Comparison of ENCODE assay signal across 9 cellular contexts in the genomic region with DNA sequence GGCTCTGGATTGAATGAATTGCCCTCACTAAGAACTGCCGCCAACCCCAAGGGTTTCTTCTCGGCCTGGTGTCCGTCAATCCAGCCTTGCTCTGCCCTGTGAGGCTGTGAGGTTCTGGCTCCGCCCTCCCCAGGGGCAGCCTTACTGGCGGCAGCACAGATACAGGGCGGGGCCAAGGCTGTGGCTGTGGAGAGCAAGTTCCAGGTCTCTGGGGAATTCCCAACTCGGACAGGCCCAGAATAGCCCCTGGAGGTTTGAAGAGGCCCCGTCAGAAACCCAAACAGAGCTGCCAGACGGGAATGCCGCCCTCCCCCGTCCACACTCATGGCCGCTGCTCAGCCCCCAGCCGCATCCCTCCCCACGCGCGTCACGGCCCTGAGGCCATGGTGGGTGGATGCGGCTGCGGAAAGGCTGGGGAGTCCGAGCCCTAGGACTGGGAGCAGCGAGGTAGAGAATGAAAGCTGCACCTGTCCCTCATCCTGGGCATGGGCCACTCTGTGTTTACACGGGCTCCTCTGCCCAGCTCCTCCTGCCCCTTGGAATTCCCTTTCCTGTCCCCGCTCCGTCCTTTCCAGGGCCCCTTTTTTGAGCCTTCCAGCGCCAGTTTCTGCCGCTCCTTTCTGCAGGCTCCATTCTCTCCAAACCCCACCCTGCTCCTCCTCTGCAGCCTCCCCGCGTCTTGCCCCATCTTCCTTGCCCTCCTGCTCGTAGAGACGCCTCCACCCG. TPM values are rescaled to one million over a fixed set of nuclear protein-coding genes. Genes with fewer than 3 reads are reported as not detected.
DNase-seq lines count a peak whose midpoint lies in the region; ATAC-seq and TF ChIP-seq lines count a peak whose summit lies in the region.
"Had no signal": no experiment of that assay in that cellular context is flagged by ENCODE, and none has a peak within 500 bp of the region (broad histone marks: within the 10 kb centered on the region; RNA-seq: fewer than 3 reads in every experiment).

No MANE protein-coding gene starts in this region.

- no peak overlapping the region for H2BK5ac ChIP-seq in H9 (ENCODE audit: insufficient read length, low read length)

- H3K27ac ChIP-seq in H9 (ENCODE audit: insufficient read length, low read depth, low read length), result no peak overlapping the region
- peak overlapping the region; percentile 89 to 99 for H3K27ac ChIP-seq in breast epithelium

- no peaks in the 10 kb centered on the region; the same call in 1 of the 2 replicates for H3K27me3 Mint-ChIP-seq in H9 (ENCODE audit: low read depth)

- H4K5ac ChIP-seq in H9 (ENCODE audit: insufficient read length, low read depth, low read length), result no peak overlapping the region

- no peaks in the 10 kb centered on the region for H3K36me3 ChIP-seq in breast epithelium

- TF ChIP-seq POLR2A in breast epithelium (IDR thresholded peaks at IDR 0.05), result no peak

- no peak for ATAC-seq in GM21526 (IDR thresholded peaks at IDR 0.05; ENCODE audit: low FRiP score, unreplicated experiment)

- H3K9me3 Mint-ChIP-seq in H9, result no peaks in the 10 kb centered on the region; a peak in 2 of 5 replicates

- no peak overlapping the region for H3K56ac ChIP-seq in H9 (ENCODE audit: insufficient read length, low read depth, low read length)

- peak overlapping the region; percentile 96 to 99 (median 97) for H3K27ac Mint-ChIP-seq in H9

- peak overlapping the region; percentile 29 for H3K9ac ChIP-seq in H9 (ENCODE audit: extremely low read depth, insufficient read length, low read length)

- H2BK120ac ChIP-seq in H9 (ENCODE audit: low read depth, low read length, poor library complexity, severe bottlenecking), result no peak overlapping the region

- H3K36me3 Mint-ChIP-seq in H9 (ENCODE audit: insufficient read depth in 1 of 3, low read depth in 3 of 3), result peaks cover 12 to 28% (median 13%) of the 10 kb centered on the region in 3 experiments

- peaks cover 2% of the 10 kb centered on the region; the same call in 1 of the 2 replicates for H3K79me2 ChIP-seq in H9 (ENCODE audit: insufficient read depth, low read length)

- H3K14ac ChIP-seq in H9 (ENCODE audit: insufficient read depth, low read length), result peak overlapping the region; percentile 64

- no peak overlapping the region for H2BK12ac ChIP-seq in H9 (ENCODE audit: insufficient read length, low read depth, low read length)

- H3K27me3 ChIP-seq in H9 (ENCODE audit: insufficient read depth, low read length), result no peaks in the 10 kb centered on the region
- no peaks in the 10 kb centered on the region for H3K27me3 ChIP-seq in breast epithelium

- H4K91ac ChIP-seq in H9 (ENCODE audit: insufficient read length, low read depth, low read length), result no peak overlapping the region

- H3K4me1 ChIP-seq in H9 (ENCODE audit: insufficient read depth, low read length) (peaks cover 6% of the 10 kb centered on the region; the same call in 1 of the 2 replicates), breast epithelium (peaks cover 8 to 23% of the 10 kb centered on the region in 2 donors)

- WGBS in H9 (ENCODE audit: extremely low coverage, insufficient read length, low lambda C conversion rate), result no CpG with 5 or more reads among the region's 31 CpGs

- TF ChIP-seq CTCF in H9 (conservative IDR thresholded peaks at IDR 0.05) (no peak), breast epithelium (IDR thresholded peaks at IDR 0.05) (no peak)

- no peak overlapping the region for H2AFZ ChIP-seq in H9 (ENCODE audit: low read length)

- DNase-seq in D341Med (ENCODE audit: low spot score) (peak; percentile 76), H9 (peak; percentile 98), NCI-H146 treated with DMSO at 0.1 percent for 48 hours (lab: John Stamatoyannopoulos, UW; ENCODE audit: unreplicated experiment) (peak; percentile 79), T-helper 9 cell (peak; percentile 59), breast epithelium (ENCODE audit: low spot score in 2 of 2) (peak; percentile 92 to 96), retina (peak; percentile 91)

- H2AK5ac ChIP-seq in H9 (ENCODE audit: insufficient read length, low read length), result no peak overlapping the region

- H4K20me1 ChIP-seq in H9 (ENCODE audit: control insufficient read depth, insufficient read depth, insufficient read length), result no peaks in the 10 kb centered on the region

- H3T11ph ChIP-seq in H9 (ENCODE audit: low read length), result no peak overlapping the region

- peak overlapping the region; percentile 42 to 70 (median 59) for H3K4me3 ChIP-seq in breast epithelium
- H3K4me3 ChIP-seq in iPS-11a (ENCODE audit: low read depth, low read length), result peak overlapping the region; percentile 58

- H3K23ac ChIP-seq in H9 (ENCODE audit: insufficient read length, low read depth, low read length), result no peak overlapping the region

- no peak overlapping the region for H4K8ac ChIP-seq in H9 (replicated peaks; ENCODE audit: insufficient read length, low read depth, low read length)

- peak overlapping the region; percentile 80 to 96 for H3K4me3 Mint-ChIP-seq in H9

- intact Hi-C loops in breast epithelium (cut with DNase I; ENCODE audit: low total_unique reads), result no loop called here

- peak overlapping the region; percentile 36 for H3K18ac ChIP-seq in H9 (ENCODE audit: insufficient read length, low read depth, low read length)

- H2BK20ac ChIP-seq in H9 (ENCODE audit: low read depth, low read length, poor library complexity, severe bottlenecking), result no peak overlapping the region

- H3K4me1 Mint-ChIP-seq in H9, result peaks cover 48 to 61% of the 10 kb centered on the region in 2 experiments

- peaks cover 51% of the 10 kb centered on the region for H3K23me2 ChIP-seq in H9 (ENCODE audit: insufficient read length, low read depth, low read length, poor library complexity, severe bottlenecking)

- no peaks in the 10 kb centered on the region for H3K9me3 ChIP-seq in H9 (ENCODE audit: control insufficient read depth, low read depth, low read length)
- H3K9me3 ChIP-seq in breast epithelium, result no peaks in the 10 kb centered on the region

- no peak overlapping the region for H2BK15ac ChIP-seq in H9 (ENCODE audit: low read depth, low read length)

- no peak overlapping the region for H3K4ac ChIP-seq in H9 (ENCODE audit: low read depth, low read length)

- H3K79me1 ChIP-seq in H9 (ENCODE audit: insufficient read depth, low read depth, low read length, poor library complexity, severe bottlenecking), result no peaks in the 10 kb centered on the region

- peak overlapping the region; percentile 78 for H3K4me2 ChIP-seq in H9 (ENCODE audit: insufficient read depth, insufficient read length, low read length)

RNA-seq across cellular contexts. Expression of a gene that starts 0.7 kb away (rescaled TPM):
- 10.7 and 14.6 TPM in 2 replicates for total RNA-seq in H9 (2021)
- total RNA-seq in breast epithelium, result 1 to 10 TPM; 2.9 to 3.9 (median 3.5) TPM
- total RNA-seq: dermis microvascular lymphatic vessel endothelial cell had no signal

RNA-seq across cellular contexts. Expression of a gene that starts 4.6 kb away (rescaled TPM):
- total RNA-seq in H9 (2021), result 65.3 and 67.8 TPM in 2 replicates
- 10 to 100 TPM; 26.6 to 40.5 (median 29.8) TPM for total RNA-seq in breast epithelium

RNA-seq across cellular contexts. Expression of a gene that starts 5.0 kb away (rescaled TPM):
- total RNA-seq in H9 (2021) (412 and 414 TPM in 2 replicates), breast epithelium (10 to 100 TPM; 49.3 to 61.9 (median 60.0) TPM)

RNA-seq across cellular contexts. Expression of a gene that starts 8.9 kb away (rescaled TPM):
- total RNA-seq in H9 (2021), result 2.5 and 3.1 TPM in 2 replicates
- total RNA-seq in breast epithelium, result 100 to 1,000 TPM in 1 of 3 donors, 10 to 100 TPM in 2; 78.1 to 132 (median 99.7) TPM

RNA-seq across cellular contexts. Expression of a gene that starts 20.8 kb away (rescaled TPM):
- 148 and 151 TPM in 2 replicates for total RNA-seq in H9 (2021)
- 10 to 100 TPM; 16.3 to 50.2 (median 22.3) TPM for total RNA-seq in breast epithelium
